Comparison of ENCODE assay signal across 1 cellular context in genomic region chr19:53520163-53520546, GRCh38.
TF ChIP-seq lines count a peak whose summit lies in the region.

No MANE protein-coding gene starts in this region.

TF ChIP-seq in K562, 482 proteins besides CTCF, POLR2A, EP300 and RAD21:
- TF ChIP-seq, protein P1, sequence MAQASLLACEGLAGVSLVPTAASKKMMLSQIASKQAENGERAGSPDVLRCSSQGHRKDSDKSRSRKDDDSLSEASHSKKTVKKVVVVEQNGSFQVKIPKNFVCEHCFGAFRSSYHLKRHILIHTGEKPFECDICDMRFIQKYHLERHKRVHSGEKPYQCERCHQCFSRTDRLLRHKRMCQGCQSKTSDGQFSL (CRISPR knock-in tag; IDR thresholded peaks at IDR 0.05) = no peak
- TF ChIP-seq, protein P1 (tag; IDR thresholded peaks at IDR 0.05) = peak in 1 of 2 experiments; percentile 42; a peak in 1 of 4 replicates
- no peak for TF ChIP-seq HMBOX1 (IDR thresholded peaks at IDR 0.05)
